Comparison of ENCODE assay signal across 8 cellular contexts in the genomic region with DNA sequence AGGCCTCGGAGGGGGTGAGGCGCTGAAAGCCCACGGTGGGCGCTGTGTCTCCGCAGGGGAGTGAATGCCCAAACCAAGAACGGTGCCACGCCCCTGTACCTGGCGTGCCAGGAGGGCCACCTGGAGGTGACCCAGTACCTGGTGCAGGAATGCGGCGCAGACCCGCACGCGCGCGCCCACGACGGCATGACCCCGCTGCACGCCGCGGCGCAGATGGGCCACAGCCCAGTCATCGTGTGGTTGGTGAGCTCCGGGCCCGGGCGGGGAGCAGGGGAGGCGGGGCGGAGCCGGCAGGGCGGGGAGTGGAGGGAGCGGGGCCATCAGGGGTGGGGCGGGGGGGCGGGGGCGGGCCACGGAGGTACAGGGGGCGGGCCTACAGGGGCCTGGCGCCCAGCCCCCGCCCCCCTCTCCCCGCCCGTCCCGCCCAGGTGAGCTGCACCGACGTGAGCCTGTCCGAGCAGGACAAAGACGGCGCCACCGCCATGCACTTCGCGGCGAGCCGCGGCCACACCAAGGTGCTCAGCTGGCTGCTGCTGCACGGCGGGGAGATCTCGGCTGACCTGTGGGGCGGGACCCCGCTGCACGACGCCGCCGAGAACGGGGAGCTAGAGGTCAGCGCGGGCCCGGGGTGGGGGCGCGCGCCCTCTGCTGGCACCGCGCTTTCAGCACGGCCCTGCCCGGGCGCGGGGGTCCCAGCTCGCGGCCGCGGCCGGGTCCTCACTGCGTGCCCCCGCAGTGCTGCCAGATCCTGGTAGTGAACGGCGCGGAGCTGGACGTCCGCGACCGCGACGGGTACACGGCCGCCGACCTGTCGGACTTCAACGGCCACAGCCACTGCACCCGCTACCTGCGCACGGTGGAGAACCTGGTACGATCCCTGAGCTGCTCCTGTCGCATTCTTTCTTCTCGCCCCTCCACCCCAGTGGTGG. TPM values are rescaled to one million over a fixed set of nuclear protein-coding genes. Genes with fewer than 3 reads are reported as not detected.
DNase-seq lines count a peak whose midpoint lies in the region; ATAC-seq, FAIRE-seq and TF ChIP-seq lines count a peak whose summit lies in the region.

No MANE protein-coding gene starts in this region.

- no peak for ATAC-seq in HG03045 (IDR thresholded peaks at IDR 0.05; ENCODE audit: unreplicated experiment)

- no peaks in the 10 kb centered on the region for H3K36me3 ChIP-seq in esophagus squamous epithelium

- DNase-seq in GM12891 (ENCODE audit: insufficient read length, low spot score): peak; percentile 60
- DNase-seq in NCI-H2196 treated with DMSO at 0.1 percent for 48 hours (lab: John Stamatoyannopoulos, UW; ENCODE audit: unreplicated experiment): peak; percentile 62
- DNase-seq in activated CD8-positive, alpha-beta memory T cell treated with anti-CD3 and anti-CD28 coated beads, Interleukin-2, amount 50 U/mL, for 4 hours: peak; percentile 74
- no peak for DNase-seq in esophagus squamous epithelium (lab: John Stamatoyannopoulos, UW)
- DNase-seq in skeletal muscle cell (ENCODE audit: low read depth): no peak
- DNase-seq in GOT3 (lab: John Stamatoyannopoulos, UW): no peak
- no peak for DNase-seq in mesenteric fat pad (ENCODE audit: low spot score)

- H3K4me1 ChIP-seq in esophagus squamous epithelium: peaks cover 5 to 21% (median 6%) of the 10 kb centered on the region in 3 donors

- FAIRE-seq in GM12891 (lab: Jason Lieb, UNC): peak; percentile 5

- intact Hi-C loops in esophagus squamous epithelium (cut with DNase I): no loop called here

- peak overlapping the region in 3 of 4 donors; percentile 25 to 57 (median 37) for H3K4me3 ChIP-seq in esophagus squamous epithelium
- peak overlapping the region; percentile 7 for H3K4me3 ChIP-seq in skeletal muscle cell (ENCODE audit: low read depth, low read length)

- H3K27me3 ChIP-seq in esophagus squamous epithelium: peaks cover 0 to 81% (median 2%) of the 10 kb centered on the region in 4 donors

- 27% methylated on average over 35 of the region's 101 CpGs; no CpG with 5 or more reads in 1 of the 2 donors for WGBS in esophagus squamous epithelium, 2 donors

- peak in 3 of 6 experiments; percentile 10 to 40 (median 24) for TF ChIP-seq CTCF in esophagus squamous epithelium (IDR thresholded peaks at IDR 0.05)

- H3K27ac ChIP-seq in esophagus squamous epithelium: no peak overlapping the region

- no peak for TF ChIP-seq POLR2A in GM12891 (IDR thresholded peaks at IDR 0.05; ENCODE audit: low read depth, low read length)
- TF ChIP-seq POLR2A in esophagus squamous epithelium (IDR thresholded peaks at IDR 0.05): no peak

- H3K9me3 ChIP-seq in esophagus squamous epithelium: no peaks in the 10 kb centered on the region

TF ChIP-seq in GM12891, 5 proteins besides CTCF, POLR2A, EP300 and RAD21:
- no peak for TF ChIP-seq TAF1 (IDR thresholded peaks at IDR 0.05; ENCODE audit: low read depth, low read length)
- no peak for TF ChIP-seq PAX5 (IDR thresholded peaks at IDR 0.05; ENCODE audit: insufficient read depth, low read length, severe bottlenecking)
- TF ChIP-seq POU2F2 (IDR thresholded peaks at IDR 0.05; ENCODE audit: low read depth, low read length): no peak
- TF ChIP-seq POLR2AphosphoS5 (IDR thresholded peaks at IDR 0.05; ENCODE audit: low read depth, low read length): no peak
- no peak for TF ChIP-seq SPI1 (IDR thresholded peaks at IDR 0.05; ENCODE audit: low read depth, low read length)
TF ChIP-seq in GM12891: peak in this region for 0.

RNA-seq across cellular contexts. Expression of a gene that starts 15.9 kb away (rescaled TPM):
- polyA plus RNA-seq in GM12891 (2012; ENCODE audit: low read depth, missing spikeins): 0.13 TPM
- 10 to 100 TPM; 14.5 to 22.2 (median 18.6) TPM for total RNA-seq in esophagus squamous epithelium
- total RNA-seq in mesenteric fat pad: 0.80 TPM

RNA-seq across cellular contexts. Expression of a gene that starts 20.7 kb away (rescaled TPM):
- 0.85 TPM for polyA plus RNA-seq in GM12891 (2012; ENCODE audit: low read depth, missing spikeins)
- total RNA-seq in esophagus squamous epithelium (10 to 100 TPM; 40.5 to 51.9 (median 50.2) TPM), mesenteric fat pad (0.19 TPM)

RNA-seq across cellular contexts. Expression of a gene that starts 25.5 kb away (rescaled TPM):
- 0.46 TPM for polyA plus RNA-seq in GM12891 (2012; ENCODE audit: low read depth, missing spikeins)
- total RNA-seq in esophagus squamous epithelium (10 to 100 TPM; 22.1 to 47.3 (median 34.3) TPM), mesenteric fat pad (6.0 TPM)

RNA-seq across cellular contexts. Expression of a gene that starts 46.9 kb away (rescaled TPM):
- 61.5 TPM for polyA plus RNA-seq in GM12891 (2012; ENCODE audit: low read depth, missing spikeins)
- total RNA-seq in esophagus squamous epithelium (10 to 100 TPM; 23.5 to 50.7 (median 39.0) TPM), mesenteric fat pad (9.6 TPM)

RNA-seq across cellular contexts. Expression of a gene that starts 51.0 kb away (rescaled TPM):
- 0.24 TPM for polyA plus RNA-seq in GM12891 (2012; ENCODE audit: low read depth, missing spikeins)
- 10 to 100 TPM; 24.3 to 37.8 (median 32.6) TPM for total RNA-seq in esophagus squamous epithelium
- 9.3 TPM for total RNA-seq in mesenteric fat pad

Comparison
In these comparisons a context has a peak if more than half of its experiments do, and no peak if none do; other contexts are left out.
1. DNase-seq: peak in GM12891 (single experiment), NCI-H2196 treated with DMSO at 0.1 percent for 48 hours (single experiment) and activated CD8-positive, alpha-beta memory T cell treated with anti-CD3 and anti-CD28 coated beads, Interleukin-2, amount 50 U/mL, for 4 hours (single experiment); none in esophagus squamous epithelium (single experiment), skeletal muscle cell (single experiment), GOT3 (single experiment) and mesenteric fat pad (single experiment).
2. RNA of a gene that starts 20.7 kb away (total RNA-seq): 40.5 to 51.9 TPM in esophagus squamous epithelium; 0.19 TPM in mesenteric fat pad (single experiment); every median in the first group is over 10 times any median in the second.